Comparison of ENCODE assay signal across 9 cellular contexts in the genomic region with DNA sequence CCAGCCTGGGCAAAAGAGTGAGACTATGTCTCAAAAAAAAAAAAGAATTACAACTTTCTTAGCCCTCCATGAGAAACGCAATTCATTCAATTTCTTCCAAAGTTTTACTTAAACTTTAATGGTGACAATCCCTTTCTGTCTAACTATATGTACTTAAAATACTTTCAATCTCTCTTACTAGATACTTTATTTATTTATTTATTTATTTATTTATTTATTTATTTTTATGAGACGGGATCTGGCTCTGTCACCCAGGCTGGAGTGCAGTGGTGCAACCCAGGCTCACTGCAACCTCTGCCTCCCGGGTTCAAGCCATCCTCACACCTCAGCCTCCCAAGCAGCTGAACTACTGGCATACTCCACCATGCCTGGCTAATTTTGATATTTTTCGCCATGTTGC.
"Had no signal": no experiment of that assay in that cellular context is flagged by ENCODE, and none has a peak within 500 bp of the region (broad histone marks: within the 10 kb centered on the region; RNA-seq: fewer than 3 reads in every experiment).

No MANE protein-coding gene starts in this region.

- H3K27me3 Mint-ChIP-seq: IgD-negative memory B cell had no signal

- DNase-seq: H9, HCEC 1CT, HFFc6, KBM-7 had no signal

- H3K27ac ChIP-seq: KMS-11 had no signal

- H3K4me1 Mint-ChIP-seq: GM23338, H9 had no signal

- ATAC-seq: GM23338, HepG2 had no signal

- H3K4me3 Mint-ChIP-seq: GM23338, H9, HFFc6, IgD-negative memory B cell had no signal

- FAIRE-seq: H1, HepG2 had no signal

- H3K4me3 ChIP-seq: GM23338 had no signal

- H3K27ac Mint-ChIP-seq: GM23338, H9, HFFc6, IgD-negative memory B cell had no signal
